In genomic region chr2:3468296-3468988, GRCh38 we compare ENCODE assay signal across 27 cellular contexts. TPM values are rescaled to one million over a fixed set of nuclear protein-coding genes. Genes with fewer than 3 reads are reported as not detected.
DNase-seq lines count a peak whose midpoint lies in the region; TF ChIP-seq lines count a peak whose summit lies in the region.
"Had no signal": no experiment of that assay in that cellular context is flagged by ENCODE, and none has a peak within 500 bp of the region (broad histone marks: within the 10 kb centered on the region; RNA-seq: fewer than 3 reads in every experiment).

No MANE protein-coding gene starts in this region.

- H3K4me1 Mint-ChIP-seq in MCF 10A (ENCODE audit: insufficient read depth, unreplicated experiment): peaks cover 56% of the 10 kb centered on the region
- peaks cover 36% of the 10 kb centered on the region for H3K4me1 Mint-ChIP-seq in brain
- H3K4me1 Mint-ChIP-seq in nephron progenitor cell: peaks cover 28% of the 10 kb centered on the region
- H3K4me1 Mint-ChIP-seq: activated naive CD8-positive, alpha-beta T cell treated with anti-CD3 and anti-CD28 coated beads for 36 hours; stimulated activated memory B cell treated with anti-CD40 and anti-IgM and Interleukin-4, amounts not matched to agents 10 μg/mL and 1 μg/mL and 100 μg/mL, for 72 hours had no signal

- no TSS peak for BruUV-seq in MCF 10A (replicated peaks; lab: Mats Ljungman, UMichigan)
- BruUV-seq in mammary epithelial cell (replicated peaks; lab: Mats Ljungman, UMichigan): no TSS peak

- no peak overlapping the region for H2AFZ ChIP-seq in mammary epithelial cell (ENCODE audit: low read depth, low read length)

- H3K9me3 ChIP-seq in mammary epithelial cell (replicated peaks; ENCODE audit: insufficient read depth, low read length) (no peaks in the 10 kb centered on the region), tibial artery (no peaks in the 10 kb centered on the region)
- H3K9me3 ChIP-seq: thyroid gland had no signal

- H3K4me3 ChIP-seq in mammary epithelial cell (replicated peaks in 1 of 3; ENCODE audit: insufficient read depth in 1 of 3, low read depth in 2 of 3, low read length in 3 of 3) (no peak overlapping the region), tibial artery (no peak overlapping the region)
- H3K4me3 ChIP-seq: smooth muscle cell, thyroid gland had no signal

- TF ChIP-seq CTCF in MCF 10A (IDR thresholded peaks at IDR 0.05; ENCODE audit: unreplicated experiment): no peak
- TF ChIP-seq CTCF in mammary epithelial cell (conservative IDR thresholded peaks at IDR 0.05 in 1 of 2, IDR thresholded peaks at IDR 0.05 in 1 of 2; ENCODE audit: extremely low read depth in 1 of 2, insufficient read depth in 1 of 2, low read depth in 1 of 2, low read length in 2 of 2): no peak
- TF ChIP-seq CTCF in brain (conservative IDR thresholded peaks at IDR 0.05): no peak
- TF ChIP-seq CTCF in nephron progenitor cell (IDR thresholded peaks at IDR 0.05): no peak
- TF ChIP-seq CTCF in tibial artery (IDR thresholded peaks at IDR 0.05): no peak
- no peak for TF ChIP-seq CTCF in GM10248 (IDR thresholded peaks at IDR 0.05; ENCODE audit: control extremely low read depth, extremely low read depth, low read depth, missing control alignments)

- no peaks in the 10 kb centered on the region for H3K27me3 ChIP-seq in mammary epithelial cell (ENCODE audit: insufficient read depth, low read length)
- H3K27me3 ChIP-seq in tibial artery: no peaks in the 10 kb centered on the region
- H3K27me3 ChIP-seq: foreskin keratinocyte, thyroid gland had no signal

- in situ Hi-C loops in mammary epithelial cell (cut with MboI; ENCODE audit: low sequenced_read_pairs in 2 of 2): no loop called here

- H4K20me1 ChIP-seq in mammary epithelial cell (ENCODE audit: insufficient read depth, low read length): no peaks in the 10 kb centered on the region

- H3K27me3 Mint-ChIP-seq in MCF 10A (ENCODE audit: insufficient read depth, unreplicated experiment) (no peaks in the 10 kb centered on the region), brain (peaks cover 4% of the 10 kb centered on the region), nephron progenitor cell (ENCODE audit: low read depth, poor library complexity) (peaks cover 7% of the 10 kb centered on the region)
- H3K27me3 Mint-ChIP-seq: activated naive CD8-positive, alpha-beta T cell treated with anti-CD3 and anti-CD28 coated beads for 36 hours; IgD-negative memory B cell; stimulated activated memory B cell treated with anti-CD40 and anti-IgM and Interleukin-4, amounts not matched to agents 10 μg/mL and 1 μg/mL and 100 μg/mL, for 72 hours had no signal

- no peak overlapping the region for H3K4me3 Mint-ChIP-seq in MCF 10A (ENCODE audit: unreplicated experiment)
- H3K4me3 Mint-ChIP-seq in brain: no peak overlapping the region
- no peak overlapping the region for H3K4me3 Mint-ChIP-seq in nephron progenitor cell
- H3K4me3 Mint-ChIP-seq: activated naive CD8-positive, alpha-beta T cell treated with anti-CD3 and anti-CD28 coated beads for 36 hours; CD8-positive, alpha-beta T cell; stimulated activated memory B cell treated with anti-CD40 and anti-IgM and Interleukin-4, amounts not matched to agents 10 μg/mL and 1 μg/mL and 100 μg/mL, for 72 hours; T-helper 2 cell treated with Interferon-gamma antibody and Interleukin-4, amounts not matched to agents 5 μg/mL and 100 μg/mL, for 36 hours had no signal

- intact Hi-C loops in MCF 10A (cut with micrococcal nuclease) (no loop called here), mammary epithelial cell (cut with micrococcal nuclease) (no loop called here), tibial artery (cut with DNase I; ENCODE audit: low total_unique reads) (loop anchor here (10.0 kb wide), 1 partner anchor 1614 kb away; no protein-coding TSS in a partner anchor)

- POLR2A ChIA-PET in MCF 10A (lab: Yijun Ruan, JAX) (no interaction called here), GM10248 (lab: Yijun Ruan, JAX) (no interaction called here)

- H3K9ac ChIP-seq in mammary epithelial cell (ENCODE audit: insufficient read depth, low read length): no peak overlapping the region

- peaks cover 5% of the 10 kb centered on the region for H3K36me3 ChIP-seq in mammary epithelial cell (ENCODE audit: insufficient read depth, low read length)
- H3K36me3 ChIP-seq in tibial artery: peaks cover 26 to 93% (median 92%) of the 10 kb centered on the region in 3 donors

- H3K79me2 ChIP-seq in mammary epithelial cell (ENCODE audit: insufficient read depth, low read length): no peaks in the 10 kb centered on the region

- H3K4me2 ChIP-seq in mammary epithelial cell (ENCODE audit: insufficient read depth, low read depth, low read length): no peak overlapping the region
- H3K4me2 ChIP-seq: smooth muscle cell had no signal

- H3K9me3 Mint-ChIP-seq in MCF 10A (ENCODE audit: unreplicated experiment) (no peaks in the 10 kb centered on the region), brain (peaks cover 0 to 3% (median 0%) of the 10 kb centered on the region in 5 experiments), nephron progenitor cell (no peaks in the 10 kb centered on the region)
- H3K9me3 Mint-ChIP-seq: activated naive CD8-positive, alpha-beta T cell treated with anti-CD3 and anti-CD28 coated beads for 36 hours; CD8-positive, alpha-beta T cell; IgD-negative memory B cell; stimulated activated memory B cell treated with anti-CD40 and anti-IgM and Interleukin-4, amounts not matched to agents 10 μg/mL and 1 μg/mL and 100 μg/mL, for 72 hours; T-helper 2 cell treated with Interferon-gamma antibody and Interleukin-4, amounts not matched to agents 5 μg/mL and 100 μg/mL, for 36 hours had no signal

- H3K27ac ChIP-seq in mammary epithelial cell (ENCODE audit: insufficient read depth, low read depth, low read length) (no peak overlapping the region), tibial artery (peak overlapping the region; percentile 67 to 78)
- H3K27ac ChIP-seq: foreskin keratinocyte, thyroid gland had no signal

- CTCF ChIA-PET in MCF 10A (lab: Yijun Ruan, JAX): interaction anchor here (0.9 to 1.6 kb wide), 2 partner anchors 44 to 183 kb away, joined by 5 to 6 read pairs; no protein-coding TSS in a partner anchor
- CTCF ChIA-PET in mammary epithelial cell (lab: Charles Lee; ENCODE audit: low non-redundant PET): no interaction called here
- CTCF ChIA-PET in GM10248 (lab: Yijun Ruan, JAX): interaction anchor here (0.8 to 11.1 kb wide), 2 partner anchors 41 to 48 kb away, joined by 3 to 103 read pairs; no protein-coding TSS in a partner anchor

- 96% methylated on average over 29 of the region's 31 CpGs for WGBS in mammary epithelial cell (ENCODE audit: low coverage, missing lambda C conversion rate)

- dilution Hi-C loops in mammary epithelial cell (cut with HindIII; ENCODE audit: low sequenced_read_pairs): no loop called here

- H3K36me3 Mint-ChIP-seq in MCF 10A (ENCODE audit: insufficient read depth, unreplicated experiment): peaks cover 37% of the 10 kb centered on the region
- peaks cover 43% of the 10 kb centered on the region for H3K36me3 Mint-ChIP-seq in brain
- peaks cover 43% of the 10 kb centered on the region for H3K36me3 Mint-ChIP-seq in nephron progenitor cell (ENCODE audit: low read depth)

- H3K4me1 ChIP-seq in mammary epithelial cell (ENCODE audit: insufficient read depth, low read length) (peaks cover 32% of the 10 kb centered on the region), tibial artery (peaks cover 0 to 62% (median 12%) of the 10 kb centered on the region in 4 donors)
- H3K4me1 ChIP-seq: foreskin keratinocyte, thyroid gland had no signal

- H3K27ac Mint-ChIP-seq in MCF 10A (ENCODE audit: low read depth, unreplicated experiment) (peak overlapping the region; percentile 88), brain (peak overlapping the region in 3 of 5 experiments; percentile 23 to 66 (median 43)), nephron progenitor cell (peak overlapping the region; percentile 30)
- H3K27ac Mint-ChIP-seq: activated naive CD8-positive, alpha-beta T cell treated with anti-CD3 and anti-CD28 coated beads for 36 hours; CD8-positive, alpha-beta T cell; IgD-negative memory B cell; stimulated activated memory B cell treated with anti-CD40 and anti-IgM and Interleukin-4, amounts not matched to agents 10 μg/mL and 1 μg/mL and 100 μg/mL, for 72 hours; T-helper 2 cell treated with Interferon-gamma antibody and Interleukin-4, amounts not matched to agents 5 μg/mL and 100 μg/mL, for 36 hours had no signal

- DNase-seq in MCF 10A (ENCODE audit: unreplicated experiment): no peak
- DNase-seq in mammary epithelial cell: no peak
- DNase-seq in nephron progenitor cell: no peak
- DNase-seq in tibial artery: peak in 1 of 2 donors; percentile 43
- no peak for DNase-seq in GM10248 (ENCODE audit: extremely low spot score)
- no peak for DNase-seq in foreskin melanocyte
- DNase-seq in NCI-H524 treated with DMSO at 0.1 percent for 48 hours (lab: John Stamatoyannopoulos, UW): no peak
- DNase-seq: activated CD4-positive, alpha-beta T cell treated with anti-CD3 and anti-CD28 coated beads, Interleukin-2, amount 50 U/mL, for 4 hours; activated CD8-positive, alpha-beta memory T cell treated with anti-CD3 and anti-CD28 coated beads, Interleukin-2, amount 50 U/mL, for 4 hours; activated naive CD8-positive, alpha-beta T cell treated with anti-CD3 and anti-CD28 coated beads for 36 hours; CD8-positive, alpha-beta T cell; DMS153; effector CD4-positive, alpha-beta T cell; erythroblast; foreskin keratinocyte; GOT3; islet precursor cell; NCI-H1105 treated with DMSO at 0.1 percent for 48 hours; NCI-H2081 treated with DMSO at 0.1 percent for 48 hours; NCI-H446; stimulated activated CD4-positive, alpha-beta T cell treated with anti-CD3 and anti-CD28 coated beads, Interleukin-2, amount 100 ng/mL, for 48 hours; thyroid gland had no signal

RNA-seq across cellular contexts. Expression of gene ADI1, which starts 50.9 kb away (rescaled TPM):
- total RNA-seq in MCF 10A (2022) (50.1 and 61.9 TPM in 2 replicates), mammary epithelial cell (10 to 100 TPM; 13.3 to 35.1 TPM)
- polyA plus RNA-seq in mammary epithelial cell (36.0 TPM), brain (ENCODE audit: insufficient read depth, low read depth, low replicate concordance) (50.4 TPM)
- polyA minus RNA-seq in mammary epithelial cell: 20.7 TPM

Comparison
In these comparisons a context has a peak if more than half of its experiments do, and no peak if none do; other contexts are left out.
1. H3K27ac Mint-ChIP-seq: peak in every context shown above with its lines; median percentile 88 in MCF 10A; 43 in brain; 30 in nephron progenitor cell.